ENCODE assay signal across 8 cellular contexts in the genomic region with DNA sequence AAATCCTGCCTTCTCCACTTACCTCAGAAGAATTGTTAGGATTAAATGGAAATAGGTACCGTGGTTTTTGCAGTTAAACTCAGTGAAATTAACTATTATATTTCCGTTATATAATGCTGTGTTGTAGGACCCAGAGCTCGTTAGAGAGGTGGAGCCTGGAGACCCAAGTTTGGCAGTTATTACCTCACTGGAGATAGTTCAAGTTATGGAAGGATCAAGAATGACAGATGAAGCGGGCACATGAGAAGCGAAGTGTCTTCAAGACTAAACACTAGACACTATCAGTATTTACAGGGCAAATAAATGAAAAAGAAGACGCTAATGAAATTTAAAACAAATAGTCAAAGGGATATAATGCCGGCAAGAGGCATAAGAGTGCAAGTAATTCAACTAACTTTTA. TPM values are rescaled to one million over a fixed set of nuclear protein-coding genes. Genes with fewer than 3 reads are reported as not detected.
DNase-seq lines count a peak whose midpoint lies in the region; ATAC-seq, FAIRE-seq and TF ChIP-seq lines count a peak whose summit lies in the region.

No MANE protein-coding gene starts in this region.

- peaks cover 4% of the 10 kb centered on the region for H3K4me1 Mint-ChIP-seq in astrocyte (ENCODE audit: low read depth, unreplicated experiment)

- no peaks in the 10 kb centered on the region for H3K36me3 ChIP-seq in left ventricle myocardium inferior
- H3K36me3 ChIP-seq in astrocyte (ENCODE audit: insufficient read depth, low read length), result no peaks in the 10 kb centered on the region
- H3K36me3 ChIP-seq in aorta (ENCODE audit: control insufficient read depth in 1 of 2, insufficient read depth in 2 of 2, low read length in 1 of 2), result no peaks in the 10 kb centered on the region

- H4K20me1 ChIP-seq in astrocyte (ENCODE audit: insufficient read depth, low read length), result peaks cover 24% of the 10 kb centered on the region

- peak overlapping the region; percentile 89 for H2AFZ ChIP-seq in astrocyte (ENCODE audit: low read depth, low read length)

- peak overlapping the region; percentile 91 for H3K4me2 ChIP-seq in astrocyte (ENCODE audit: low read length)

- H3K9me3 Mint-ChIP-seq in astrocyte (ENCODE audit: unreplicated experiment), result no peaks in the 10 kb centered on the region

- H3K27ac ChIP-seq in left ventricle myocardium inferior (replicated peaks) (peak overlapping the region; percentile 93), astrocyte (ENCODE audit: low read depth, low read length) (peak overlapping the region; percentile 99), aorta (ENCODE audit: low read depth in 1 of 2, low read length in 2 of 2) (no peak overlapping the region)

- H3K9me3 ChIP-seq in left ventricle myocardium inferior (replicated peaks) (no peaks in the 10 kb centered on the region), astrocyte (ENCODE audit: insufficient read depth, low read depth, low read length) (no peaks in the 10 kb centered on the region), aorta (ENCODE audit: control insufficient read depth, low read length) (no peaks in the 10 kb centered on the region)

- H3K36me3 Mint-ChIP-seq in astrocyte (ENCODE audit: low read depth, unreplicated experiment), result peaks cover 2% of the 10 kb centered on the region

- no peaks in the 10 kb centered on the region for H3K27me3 ChIP-seq in left ventricle myocardium inferior (ENCODE audit: low read depth)
- no peaks in the 10 kb centered on the region for H3K27me3 ChIP-seq in astrocyte (ENCODE audit: insufficient read depth, low read length)
- no peaks in the 10 kb centered on the region for H3K27me3 ChIP-seq in aorta (ENCODE audit: control insufficient read depth in 1 of 2, insufficient read depth in 2 of 2, low read length in 1 of 2)

- WGBS in aorta, 2 donors, result 14 to 18% methylated on average over 7 of the region's 7 CpGs

- no peak for DNase-seq in left ventricle myocardium inferior
- DNase-seq in left cardiac atrium, result no peak
- DNase-seq in astrocyte (ENCODE audit: low read depth), result no peak
- DNase-seq in medulla oblongata (ENCODE audit: extremely low spot score), result peak; percentile 5
- no peak for DNase-seq in aorta
- no peak for DNase-seq in T-helper 9 cell

- no peak for TF ChIP-seq CTCF in left ventricle myocardium inferior (IDR thresholded peaks at IDR 0.05; ENCODE audit: borderline replicate concordance)
- TF ChIP-seq CTCF in astrocyte (IDR thresholded peaks at IDR 0.05; ENCODE audit: insufficient read depth, low read depth, low read length), result no peak

- H3K79me2 ChIP-seq in astrocyte (ENCODE audit: insufficient read depth, low read length), result peaks cover 54% of the 10 kb centered on the region

- H3K9ac ChIP-seq in astrocyte (ENCODE audit: low read length), result peak overlapping the region; percentile 95

- no peak for FAIRE-seq in astrocyte (lab: Jason Lieb, UNC)

- intact Hi-C loops in left ventricle myocardium inferior (cut with micrococcal nuclease), result no loop called here
- intact Hi-C loops in left cardiac atrium (cut with DNase I), result no loop called here
- intact Hi-C loops in aorta (cut with DNase I), result no loop called here

- H3K27ac Mint-ChIP-seq in astrocyte (ENCODE audit: unreplicated experiment), result peak overlapping the region; percentile 100

- H3K4me3 ChIP-seq in left ventricle myocardium inferior (peak overlapping the region; percentile 100), astrocyte (ENCODE audit: insufficient read depth, low read depth, low read length) (peak overlapping the region; percentile 95), aorta (ENCODE audit: low read length in 2 of 2) (peak overlapping the region; percentile 82 to 96)

- H3K4me1 ChIP-seq in left ventricle myocardium inferior (peaks cover 43% of the 10 kb centered on the region), astrocyte (ENCODE audit: insufficient read depth, low read length) (peaks cover 5% of the 10 kb centered on the region), aorta (ENCODE audit: control insufficient read depth in 1 of 2, insufficient read depth in 2 of 2, low read length in 2 of 2) (peaks cover 3 to 10% of the 10 kb centered on the region in 2 donors)

- peak overlapping the region; percentile 93 for H3K4me3 Mint-ChIP-seq in astrocyte (ENCODE audit: unreplicated experiment)

- ATAC-seq in left cardiac atrium, result no peak
- no peak for ATAC-seq in aorta (ENCODE audit: low FRiP score)
- no peak for ATAC-seq in GM19023 (IDR thresholded peaks at IDR 0.05; ENCODE audit: unreplicated experiment)
- ATAC-seq in HG03097 (IDR thresholded peaks at IDR 0.05; ENCODE audit: low FRiP score, unreplicated experiment), result no peak

- no peaks in the 10 kb centered on the region for H3K27me3 Mint-ChIP-seq in astrocyte (ENCODE audit: low read depth, unreplicated experiment)

RNA-seq across cellular contexts. Expression of a gene that starts 0.9 kb away (rescaled TPM):
- total RNA-seq in left ventricle myocardium inferior, result 12.0 TPM
- 10 to 100 TPM; 13.7 to 14.7 TPM for total RNA-seq in left cardiac atrium
- 12.3 and 13.5 TPM in 2 replicates for total RNA-seq in astrocyte
- 10 to 100 TPM; 20.3 to 22.0 TPM for total RNA-seq in aorta
- polyA plus RNA-seq in aorta, result 10 to 100 TPM; 12.8 to 13.4 TPM

Comparison
In these comparisons a context has a peak if more than half of its experiments do, and no peak if none do; other contexts are left out.
1. H3K27ac ChIP-seq: peak in left ventricle myocardium inferior (single experiment) and astrocyte (single experiment); none in aorta (0 of 2).
2. Peak in every context shown above with its lines, with median percentiles within 50 percentile points of each other: H3K4me3 ChIP-seq.